In genomic region chr9:137757613-137758029, GRCh38 we compare ENCODE assay signal across 8 cellular contexts.
DNase-seq lines count a peak whose midpoint lies in the region; ATAC-seq lines count a peak whose summit lies in the region.

No MANE protein-coding gene starts in this region.

- ATAC-seq in Right ventricle myocardium inferior: no peak
- ATAC-seq in GM21360 (IDR thresholded peaks at IDR 0.05; ENCODE audit: unreplicated experiment): no peak

- peak; percentile 63 for DNase-seq in AG08396 (ENCODE audit: low spot score)
- DNase-seq in H4 (ENCODE audit: low spot score): peak; percentile 31
- peak; percentile 59 for DNase-seq in activated CD4-positive, CD25-positive, alpha-beta regulatory T cell treated with anti-CD3 and anti-CD28 coated beads, Interleukin-2, amount 50 U/mL, for 72 hours
- peak; percentile 67 for DNase-seq in hepatic stellate cell (ENCODE audit: low spot score)
- DNase-seq in Right ventricle myocardium inferior (ENCODE audit: missing footprints): no peak
- no peak for DNase-seq in NCI-H446 treated with DMSO at 0.1 percent for 48 hours (lab: John Stamatoyannopoulos, UW)
- DNase-seq in cerebellar cortex (ENCODE audit: low spot score): no peak

- intact Hi-C loops in Right ventricle myocardium inferior (cut with DNase I): no loop called here

Comparison
In these comparisons a context has a peak if more than half of its experiments do, and no peak if none do; other contexts are left out.
1. DNase-seq: peak in AG08396 (single experiment), H4 (single experiment), activated CD4-positive, CD25-positive, alpha-beta regulatory T cell treated with anti-CD3 and anti-CD28 coated beads, Interleukin-2, amount 50 U/mL, for 72 hours (single experiment) and hepatic stellate cell (single experiment); none in Right ventricle myocardium inferior (single experiment), NCI-H446 treated with DMSO at 0.1 percent for 48 hours (single experiment) and cerebellar cortex (single experiment).